In genomic region chr14:66281036-66281776, GRCh38 we compare ENCODE assay signal across 16 cellular contexts.
DNase-seq lines count a peak whose midpoint lies in the region; ATAC-seq and TF ChIP-seq lines count a peak whose summit lies in the region.
"Had no signal": no experiment of that assay in that cellular context is flagged by ENCODE, and none has a peak within 500 bp of the region (broad histone marks: within the 10 kb centered on the region; RNA-seq: fewer than 3 reads in every experiment).

No MANE protein-coding gene starts in this region.

- no peaks in the 10 kb centered on the region for H3K9me3 ChIP-seq in adrenal gland (replicated peaks in 1 of 3)
- H3K9me3 ChIP-seq in neural progenitor cell (ENCODE audit: low read depth), result no peaks in the 10 kb centered on the region
- no peaks in the 10 kb centered on the region for H3K9me3 ChIP-seq in testis
- no peaks in the 10 kb centered on the region for H3K9me3 ChIP-seq in right lobe of liver
- H3K9me3 ChIP-seq in T-helper 17 cell (ENCODE audit: control insufficient read depth, low read length, poor library complexity, severe bottlenecking), result no peaks in the 10 kb centered on the region
- H3K9me3 ChIP-seq: Peyer's patch had no signal

- DNase-seq in adrenal gland, result peak; percentile 23 to 76 (median 37)
- DNase-seq in globus pallidus (ENCODE audit: low spot score), result peak; percentile 24
- no peak for DNase-seq in neural progenitor cell (ENCODE audit: low spot score)
- DNase-seq in testis, result peak; percentile 30
- no peak for DNase-seq in right lobe of liver
- DNase-seq in T-helper 17 cell, result no peak
- no peak for DNase-seq in effector CD4-positive, alpha-beta T cell
- DNase-seq in NCI-H82 treated with DMSO at 0.1 percent for 48 hours (lab: John Stamatoyannopoulos, UW; ENCODE audit: unreplicated experiment), result no peak
- DNase-seq: activated CD4-positive, alpha-beta T cell treated with anti-CD3 and anti-CD28 coated beads, Interleukin-2, amount 50 U/mL, for 1 hour; activated naive CD4-positive, alpha-beta T cell treated with anti-CD3 and anti-CD28 coated beads for 36 hours; brain microvascular endothelial cell; DND-41; NCI-H1417 treated with DMSO at 0.1 percent for 48 hours; NCI-H2171 treated with DMSO at 0.1 percent for 48 hours; Peyer's patch had no signal

- peak overlapping the region; percentile 3 for H2AFZ ChIP-seq in neural progenitor cell (replicated peaks)

- ATAC-seq in right lobe of liver (no peak), T-helper 17 cell (no peak)

- intact Hi-C loops in adrenal gland (cut with DNase I) (no loop called here), testis (cut with DNase I; ENCODE audit: low total_unique reads) (no loop called here), right lobe of liver (cut with DNase I) (no loop called here)

- no peaks in the 10 kb centered on the region for H3F3A ChIP-seq in neural progenitor cell (ENCODE audit: low read depth)

- H3K36me3 Mint-ChIP-seq in neural progenitor cell (no peaks in the 10 kb centered on the region), T-helper 17 cell (ENCODE audit: low read depth) (no peaks in the 10 kb centered on the region)

- H3K9ac ChIP-seq in neural progenitor cell, result no peak overlapping the region

- no peaks in the 10 kb centered on the region for H3K27me3 ChIP-seq in adrenal gland
- no peaks in the 10 kb centered on the region for H3K27me3 ChIP-seq in neural progenitor cell
- H3K27me3 ChIP-seq in testis, result no peaks in the 10 kb centered on the region
- H3K27me3 ChIP-seq in right lobe of liver, result no peaks in the 10 kb centered on the region
- H3K27me3 ChIP-seq: brain microvascular endothelial cell, Peyer's patch had no signal

- WGBS in adrenal gland, 4 donors, result 61 to 75% (median 69%) methylated on average over 9 of the region's 9 CpGs
- 58 to 60% methylated on average over 9 of the region's 9 CpGs for WGBS in testis, 2 donors
- 71% methylated on average over 9 of the region's 9 CpGs for WGBS in right lobe of liver (ENCODE audit: insufficient coverage, low coverage, low lambda C conversion rate, missing lambda C conversion rate)

- H3K4me3 ChIP-seq in adrenal gland, result no peak overlapping the region
- no peak overlapping the region for H3K4me3 ChIP-seq in neural progenitor cell
- no peak overlapping the region for H3K4me3 ChIP-seq in testis
- no peak overlapping the region for H3K4me3 ChIP-seq in right lobe of liver
- H3K4me3 ChIP-seq: Peyer's patch had no signal

- H3K4me1 ChIP-seq in adrenal gland (replicated peaks in 1 of 2) (no peaks in the 10 kb centered on the region), neural progenitor cell (no peaks in the 10 kb centered on the region), testis (no peaks in the 10 kb centered on the region), right lobe of liver (no peaks in the 10 kb centered on the region)
- H3K4me1 ChIP-seq: Peyer's patch had no signal

- H3K36me3 ChIP-seq in adrenal gland (replicated peaks in 1 of 2) (no peaks in the 10 kb centered on the region), neural progenitor cell (no peaks in the 10 kb centered on the region), testis (ENCODE audit: low read depth, missing control alignments) (no peaks in the 10 kb centered on the region), right lobe of liver (no peaks in the 10 kb centered on the region)
- H3K36me3 ChIP-seq: brain microvascular endothelial cell, Peyer's patch had no signal

- H3K27me3 Mint-ChIP-seq in neural progenitor cell (ENCODE audit: insufficient read depth, low read depth) (peaks cover 2% of the 10 kb centered on the region), T-helper 17 cell (no peaks in the 10 kb centered on the region)
- H3K27me3 Mint-ChIP-seq: stimulated activated naive CD8-positive, alpha-beta T cell treated with anti-CD3 and anti-CD28 coated beads, Interleukin-15, Interleukin-2, amounts not matched to agents 100 ng/mL and 50 ng/mL, for 24 hours had no signal

- no peak for TF ChIP-seq CTCF in adrenal gland (IDR thresholded peaks at IDR 0.05)
- no peak for TF ChIP-seq CTCF in neural progenitor cell (IDR thresholded peaks at IDR 0.05)
- TF ChIP-seq CTCF in testis (IDR thresholded peaks at IDR 0.05), result no peak
- no peak for TF ChIP-seq CTCF in right lobe of liver (IDR thresholded peaks at IDR 0.05)

- H3K27ac Mint-ChIP-seq in neural progenitor cell, result no peak overlapping the region
- H3K27ac Mint-ChIP-seq in T-helper 17 cell, result no peak overlapping the region
- H3K27ac Mint-ChIP-seq: activated naive CD4-positive, alpha-beta T cell treated with anti-CD3 and anti-CD28 coated beads for 36 hours; stimulated activated naive CD8-positive, alpha-beta T cell treated with anti-CD3 and anti-CD28 coated beads, Interleukin-15, Interleukin-2, amounts not matched to agents 100 ng/mL and 50 ng/mL, for 24 hours had no signal

- H3K4me1 Mint-ChIP-seq in neural progenitor cell, result no peaks in the 10 kb centered on the region
- no peaks in the 10 kb centered on the region for H3K4me1 Mint-ChIP-seq in T-helper 17 cell

- TF ChIP-seq POLR2A in adrenal gland (IDR thresholded peaks at IDR 0.05) (no peak), testis (IDR thresholded peaks at IDR 0.05) (no peak), right lobe of liver (IDR thresholded peaks at IDR 0.05) (no peak)

- H3K4me2 ChIP-seq in neural progenitor cell, result no peak overlapping the region

- H3K27ac ChIP-seq in adrenal gland (peak overlapping the region in 2 of 5 donors; percentile 47 to 75), neural progenitor cell (no peak overlapping the region), testis (peak overlapping the region in 1 of 2 donors; percentile 48), right lobe of liver (no peak overlapping the region)
- H3K27ac ChIP-seq: brain microvascular endothelial cell had no signal

- H3K4me3 Mint-ChIP-seq in neural progenitor cell (no peak overlapping the region), T-helper 17 cell (no peak overlapping the region)
- H3K4me3 Mint-ChIP-seq: activated naive CD4-positive, alpha-beta T cell treated with anti-CD3 and anti-CD28 coated beads for 36 hours; stimulated activated naive CD8-positive, alpha-beta T cell treated with anti-CD3 and anti-CD28 coated beads, Interleukin-15, Interleukin-2, amounts not matched to agents 100 ng/mL and 50 ng/mL, for 24 hours had no signal

- no peaks in the 10 kb centered on the region for H4K20me1 ChIP-seq in neural progenitor cell (ENCODE audit: low read depth)

- no peaks in the 10 kb centered on the region for H3K9me3 Mint-ChIP-seq in neural progenitor cell

- H3K79me2 ChIP-seq in neural progenitor cell (ENCODE audit: low read depth), result no peaks in the 10 kb centered on the region

Comparison
In these comparisons a context has a peak if more than half of its experiments do, and no peak if none do; other contexts are left out.
1. DNase-seq: peak in adrenal gland (7 of 7), globus pallidus (single experiment) and testis (single experiment); none in neural progenitor cell (single experiment), right lobe of liver (0 of 3), T-helper 17 cell (0 of 3), effector CD4-positive, alpha-beta T cell (single experiment) and NCI-H82 treated with DMSO at 0.1 percent for 48 hours (single experiment).